8 cellular contexts compared by ENCODE assay signal in genomic region chr4:40301592-40301991, GRCh38. TPM values are rescaled to one million over a fixed set of nuclear protein-coding genes. Genes with fewer than 3 reads are reported as not detected.
DNase-seq lines count a peak whose midpoint lies in the region; ATAC-seq, FAIRE-seq and TF ChIP-seq lines count a peak whose summit lies in the region.

No MANE protein-coding gene starts in this region.

- no TSS peak for BruUV-seq in HepG2 (replicated peaks; lab: Mats Ljungman, UMichigan)

- no peak overlapping the region for H3K4me2 ChIP-seq in HepG2 (ENCODE audit: low read depth, low read length)

- H3K36me3 Mint-ChIP-seq in activated T-cell treated with anti-CD3 and anti-CD28 coated beads, Interleukin-2, amount 50 U/mL, for 72 hours (ENCODE audit: insufficient read depth in 2 of 2), result peaks cover 9 to 10% of the 10 kb centered on the region in 2 donors

- WGBS in liver, result 54% methylated on average over 7 of the region's 7 CpGs
- WGBS in HepG2 (ENCODE audit: low lambda C conversion rate), result 70% methylated on average over 5 of the region's 7 CpGs
- WGBS in stomach, 5 donors, result 15 to 45% (median 24%) methylated on average over 7 of the region's 7 CpGs

- no peaks in the 10 kb centered on the region for H3K36me3 ChIP-seq in liver (ENCODE audit: control insufficient read depth in 4 of 4, insufficient read depth in 3 of 4, low read depth in 1 of 4, low read length in 3 of 4)
- no peaks in the 10 kb centered on the region for H3K36me3 ChIP-seq in HepG2 (replicated peaks in 1 of 2; ENCODE audit: control insufficient read depth in 1 of 2, insufficient read depth in 2 of 2, low read length in 2 of 2)
- H3K36me3 ChIP-seq in stomach, result no peaks in the 10 kb centered on the region

- H3K9me3 ChIP-seq in liver (ENCODE audit: control insufficient read depth in 4 of 4, low read length in 3 of 4), result no peaks in the 10 kb centered on the region
- H3K9me3 ChIP-seq in HepG2 (ENCODE audit: low read length), result no peaks in the 10 kb centered on the region
- peaks cover 0 to 5% (median 0%) of the 10 kb centered on the region in 4 donors for H3K9me3 ChIP-seq in stomach

- intact Hi-C loops in HepG2 (cut with micrococcal nuclease; ENCODE audit: unreplicated experiment) (no loop called here), stomach (cut with DNase I; ENCODE audit: low total_unique reads) (no loop called here), sciatic nerve (cut with DNase I) (no loop called here)

- H3K27ac Mint-ChIP-seq in activated T-cell treated with anti-CD3 and anti-CD28 coated beads, Interleukin-2, amount 50 U/mL, for 72 hours, result peak overlapping the region; percentile 66

- H3K4me1 Mint-ChIP-seq in activated T-cell treated with anti-CD3 and anti-CD28 coated beads, Interleukin-2, amount 50 U/mL, for 72 hours (ENCODE audit: low read depth), result peaks cover 83% of the 10 kb centered on the region

- H3K9ac ChIP-seq in liver (ENCODE audit: low read depth in 1 of 2, low read length in 2 of 2) (no peak overlapping the region), HepG2 (ENCODE audit: insufficient read depth, low read depth, low read length) (no peak overlapping the region)

- H3K4me3 ChIP-seq in liver (ENCODE audit: low read depth in 1 of 3, low read length in 3 of 3) (no peak overlapping the region), HepG2 (replicated peaks in 1 of 3; ENCODE audit: insufficient read depth in 1 of 3, low read depth in 2 of 3, low read length in 3 of 3) (no peak overlapping the region), stomach (no peak overlapping the region)

- no peak for TF ChIP-seq CTCF in liver (IDR thresholded peaks at IDR 0.05; ENCODE audit: low read depth, low read length, missing input control)
- TF ChIP-seq CTCF in HepG2 (CRISPR knock-in tag; IDR thresholded peaks at IDR 0.05), result no peak
- no peak for TF ChIP-seq CTCF in stomach (IDR thresholded peaks at IDR 0.05)

- no peak for TF ChIP-seq EP300 in HepG2 (IDR thresholded peaks at IDR 0.05; ENCODE audit: low read depth in 2 of 2, low read length in 2 of 2)
- no peak for TF ChIP-seq EP300 in HepG2 (CRISPR knock-in tag; IDR thresholded peaks at IDR 0.05; ENCODE audit: borderline replicate concordance)
- TF ChIP-seq EP300 in stomach (IDR thresholded peaks at IDR 0.05), result no peak

- in situ Hi-C loops in HepG2 (cut with HindIII; ENCODE audit: extremely low pct_ligation_motif_present, low pct_unique_long_range_greater_than_20kb), result no loop called here

- POLR2A ChIA-PET in HepG2 (lab: Yijun Ruan, JAX), result no interaction called here

- peak in 1 of 2 donors; percentile 7 for TF ChIP-seq RAD21 in liver (IDR thresholded peaks at IDR 0.05)
- no peak for TF ChIP-seq RAD21 in HepG2 (CRISPR knock-in tag; IDR thresholded peaks at IDR 0.05)

- no peak for DNase-seq in HepG2 (ENCODE audit: low spot score)
- DNase-seq in activated T-cell treated with anti-CD3 and anti-CD28 coated beads, Interleukin-2, amount 50 U/mL, for 72 hours, result peak; percentile 43 to 50
- no peak for DNase-seq in stomach
- DNase-seq in NCI-H2029 treated with DMSO at 0.1 percent for 48 hours (lab: John Stamatoyannopoulos, UW), result no peak
- DNase-seq in NCI-H187 treated with DMSO at 0.1 percent for 48 hours (lab: John Stamatoyannopoulos, UW), result no peak
- DNase-seq in sciatic nerve (ENCODE audit: low spot score), result no peak

- ATAC-seq in HepG2 (no peak), HG03432 (IDR thresholded peaks at IDR 0.05; ENCODE audit: unreplicated experiment) (peak; percentile 68), sciatic nerve (no peak)
- peak; percentile 46 to 54 for ATAC-seq in activated T-cell treated with anti-CD3 and anti-CD28 coated beads, Interleukin-2, amount 50 U/mL, for 72 hours (replicated peaks in 1 of 2)

- H3K27me3 ChIP-seq in liver (ENCODE audit: control insufficient read depth in 4 of 4, insufficient read depth in 4 of 4, low read length in 3 of 4) (no peaks in the 10 kb centered on the region), HepG2 (ENCODE audit: control insufficient read depth in 1 of 2, insufficient read depth in 2 of 2, low read length in 2 of 2) (no peaks in the 10 kb centered on the region), stomach (no peaks in the 10 kb centered on the region)

- H3K79me2 ChIP-seq in HepG2 (ENCODE audit: insufficient read depth, low read length), result no peaks in the 10 kb centered on the region

- H4K20me1 ChIP-seq in HepG2 (ENCODE audit: insufficient read depth, low read length), result no peaks in the 10 kb centered on the region

- peaks cover 2 to 3% of the 10 kb centered on the region in 2 donors for H3K9me3 Mint-ChIP-seq in activated T-cell treated with anti-CD3 and anti-CD28 coated beads, Interleukin-2, amount 50 U/mL, for 72 hours

- peak overlapping the region; percentile 79 to 90 for H3K4me3 Mint-ChIP-seq in activated T-cell treated with anti-CD3 and anti-CD28 coated beads, Interleukin-2, amount 50 U/mL, for 72 hours

- H3K27ac ChIP-seq in liver (ENCODE audit: low read depth in 1 of 2, low read length in 2 of 2) (no peak overlapping the region), HepG2 (ENCODE audit: extremely low read length, insufficient read depth, low read length) (no peak overlapping the region), stomach (peak overlapping the region in 4 of 5 donors; percentile 34 to 64 (median 50))

- H3K4me1 ChIP-seq in liver (ENCODE audit: control insufficient read depth in 4 of 4, insufficient read depth in 4 of 4, low read length in 3 of 4) (no peaks in the 10 kb centered on the region), HepG2 (ENCODE audit: insufficient read depth, low read length) (no peaks in the 10 kb centered on the region; the same call in 1 of the 2 replicates), stomach (peaks cover 0 to 28% (median 9%) of the 10 kb centered on the region in 4 donors)

- CTCF ChIA-PET in HepG2 (lab: Yijun Ruan, JAX; ENCODE audit: low intra/inter-chr PET ratio, low total read pairs), result no interaction called here

- TF ChIP-seq POLR2A in HepG2 (IDR thresholded peaks at IDR 0.05; ENCODE audit: insufficient read depth in 1 of 2, low read depth in 2 of 2, low read length in 2 of 2), result no peak
- no peak for TF ChIP-seq POLR2A in stomach (IDR thresholded peaks at IDR 0.05)

- H2AFZ ChIP-seq in HepG2 (ENCODE audit: low read length), result no peak overlapping the region

- no peaks in the 10 kb centered on the region for H3K27me3 Mint-ChIP-seq in activated T-cell treated with anti-CD3 and anti-CD28 coated beads, Interleukin-2, amount 50 U/mL, for 72 hours (ENCODE audit: low read depth)

- no peak for FAIRE-seq in HepG2 (lab: Jason Lieb, UNC)

TF ChIP-seq in liver, 16 proteins besides CTCF, POLR2A, EP300 and RAD21:
- TF ChIP-seq JUND (IDR thresholded peaks at IDR 0.05) (no peak), SP1 (IDR thresholded peaks at IDR 0.05) (peak; percentile 16)
TF ChIP-seq in liver: peak in this region for 1.

TF ChIP-seq in HepG2, 621 proteins besides CTCF, POLR2A, EP300 and RAD21 (continues in another document):
- TF ChIP-seq HMG20A (CRISPR knock-in tag; IDR thresholded peaks at IDR 0.05; ENCODE audit: borderline replicate concordance) (no peak), EEA1 (CRISPR knock-in tag; IDR thresholded peaks at IDR 0.05; ENCODE audit: borderline replicate concordance) (no peak), SRY (CRISPR knock-in tag; IDR thresholded peaks at IDR 0.05) (no peak), BCLAF1 (IDR thresholded peaks at IDR 0.05) (no peak)

RNA-seq across cellular contexts. Expression of gene CHRNA9, which starts 33.5 kb away (rescaled TPM):
- total RNA-seq in liver, result not detected
- not detected for polyA plus RNA-seq in liver
- not detected in 2 replicates for total RNA-seq in HepG2 (2016; rRNA removed; fragmentation: Illumina TruSeq; extraction: Trizol)
- not detected in 2 replicates for total RNA-seq in HepG2 (2016; cell fraction: cytosol; rRNA removed; fragmentation: Illumina TruSeq; extraction: Trizol; ENCODE audit: low read depth)
- total RNA-seq in HepG2 (2016; cell fraction: insoluble cytoplasmic fraction; rRNA removed; fragmentation: Illumina TruSeq; extraction: Trizol), result not detected in 2 replicates
- not detected in 2 replicates for total RNA-seq in HepG2 (2016; cell fraction: membrane; rRNA removed; fragmentation: Illumina TruSeq; extraction: Trizol)
- not detected in 2 replicates for total RNA-seq in HepG2 (2016; cell fraction: nucleus; rRNA removed; fragmentation: Illumina TruSeq; extraction: Trizol)
- polyA plus RNA-seq in HepG2 (2011; rRNA removed), result not detected in 2 replicates
- not detected in 2 replicates for polyA plus RNA-seq in HepG2 (2011; cell fraction: cytosol; rRNA removed)
- polyA plus RNA-seq in HepG2 (2011; cell fraction: nucleus; rRNA removed), result not detected in 2 replicates
- polyA plus RNA-seq in HepG2 (2012), result not detected in 2 replicates
- polyA plus RNA-seq in HepG2 (2016; cell fraction: cytosol; fragmentation: Illumina TruSeq; extraction: Trizol; ENCODE audit: low read depth), result not detected in 2 replicates
- polyA plus RNA-seq in HepG2 (2016; cell fraction: insoluble cytoplasmic fraction; fragmentation: Illumina TruSeq; extraction: Trizol; ENCODE audit: low read depth), result not detected in 2 replicates
- polyA plus RNA-seq in HepG2 (2016; cell fraction: membrane; fragmentation: Illumina TruSeq; extraction: Trizol; ENCODE audit: low read depth), result not detected in 2 replicates
- not detected in 2 replicates for polyA plus RNA-seq in HepG2 (2016; cell fraction: nucleus; fragmentation: Illumina TruSeq; extraction: Trizol; ENCODE audit: insufficient read depth, low read depth)
- 81.4 TPM in 1 of 2 replicates, not detected in the other for polyA minus RNA-seq in HepG2 (2011; rRNA and poly(A)+ RNA removed; ENCODE audit: low replicate concordance)
- 0.35 TPM in 1 of 2 replicates, not detected in the other for polyA minus RNA-seq in HepG2 (2011; cell fraction: cytosol; rRNA and poly(A)+ RNA removed)
- polyA minus RNA-seq in HepG2 (2011; cell fraction: nucleus; rRNA and poly(A)+ RNA removed), result not detected in 2 replicates
- not detected for total RNA-seq in activated T-cell treated with anti-CD3 and anti-CD28 coated beads, Interleukin-2, amount 50 U/mL, for 72 hours
- total RNA-seq in stomach, result not detected
- polyA plus RNA-seq in stomach, result under 1 TPM in 1 of 3 donors, not detected in 2; 0.31 TPM
- not detected for total RNA-seq in sciatic nerve

Comparison
In these comparisons a context has a peak if more than half of its experiments do, and no peak if none do; other contexts are left out.
1. H3K27ac ChIP-seq: peak in stomach (4 of 5); none in liver (0 of 2) and HepG2 (single experiment).
2. ATAC-seq: peak in HG03432 (single experiment) and activated T-cell treated with anti-CD3 and anti-CD28 coated beads, Interleukin-2, amount 50 U/mL, for 72 hours (2 of 2); none in HepG2 (single experiment) and sciatic nerve (single experiment).
3. DNase-seq: peak in activated T-cell treated with anti-CD3 and anti-CD28 coated beads, Interleukin-2, amount 50 U/mL, for 72 hours (2 of 2); none in HepG2 (single experiment), stomach (single experiment), NCI-H2029 treated with DMSO at 0.1 percent for 48 hours (single experiment), NCI-H187 treated with DMSO at 0.1 percent for 48 hours (single experiment) and sciatic nerve (single experiment).